ENCODE assay signal across 8 cellular contexts in genomic region chr13:26558074-26558805, GRCh38. TPM values are rescaled to one million over a fixed set of nuclear protein-coding genes. Genes with fewer than 3 reads are reported as not detected.
DNase-seq lines count a peak whose midpoint lies in the region; ATAC-seq and TF ChIP-seq lines count a peak whose summit lies in the region.

No MANE protein-coding gene starts in this region.

- H3K36me3 ChIP-seq in neural progenitor cell = no peaks in the 10 kb centered on the region

- DNase-seq in activated CD8-positive, alpha-beta memory T cell treated with anti-CD3 and anti-CD28 coated beads, Interleukin-2, amount 10 ng/mL, durations not matched to agents 7 days and 5 days = no peak
- no peak for DNase-seq in activated CD8-positive, alpha-beta memory T cell treated with anti-CD3 and anti-CD28 coated beads, Interleukin-2, amount 50 U/mL, for 48 hours
- DNase-seq in RWPE1 (ENCODE audit: low spot score) (peak; percentile 12), fibroblast of mammary gland (ENCODE audit: low read depth) (peak; percentile 18), neural progenitor cell (ENCODE audit: low spot score) (peak; percentile 70), GM10248 (ENCODE audit: extremely low spot score) (no peak)

- peak overlapping the region; percentile 76 for H3K4me2 ChIP-seq in neural progenitor cell

- peak; percentile 9 for ATAC-seq in activated CD8-positive, alpha-beta memory T cell treated with anti-CD3 and anti-CD28 coated beads, Interleukin-2, amount 10 ng/mL, durations not matched to agents 7 days and 5 days
- no peak for ATAC-seq in HG03439 (IDR thresholded peaks at IDR 0.05; ENCODE audit: unreplicated experiment)
- ATAC-seq in activated CD4-positive, CD25-positive, alpha-beta regulatory T cell treated with anti-CD3 and anti-CD28 coated beads, Interleukin-2, amount 50 U/mL, for 24 hours = no peak

- H3K27me3 Mint-ChIP-seq in activated CD8-positive, alpha-beta memory T cell treated with anti-CD3 and anti-CD28 coated beads, Interleukin-2, amount 10 ng/mL, durations not matched to agents 7 days and 5 days = peaks cover 41% of the 10 kb centered on the region
- peaks cover 2% of the 10 kb centered on the region for H3K27me3 Mint-ChIP-seq in neural progenitor cell (ENCODE audit: insufficient read depth, low read depth)

- no peak overlapping the region for H2AFZ ChIP-seq in neural progenitor cell (replicated peaks)

- H3K27ac ChIP-seq in RWPE1 = peak overlapping the region; percentile 43
- peak overlapping the region; percentile 49 for H3K27ac ChIP-seq in neural progenitor cell

- POLR2A ChIA-PET in RWPE1 (lab: Yijun Ruan, JAX; ENCODE audit: low non-redundant PET) = no interaction called here
- POLR2A ChIA-PET in GM10248 (lab: Yijun Ruan, JAX) = no interaction called here

- no peak overlapping the region for H3K27ac Mint-ChIP-seq in activated CD8-positive, alpha-beta memory T cell treated with anti-CD3 and anti-CD28 coated beads, Interleukin-2, amount 10 ng/mL, durations not matched to agents 7 days and 5 days
- peak overlapping the region; percentile 74 for H3K27ac Mint-ChIP-seq in neural progenitor cell

- peaks cover 9% of the 10 kb centered on the region for H3K4me1 Mint-ChIP-seq in activated CD8-positive, alpha-beta memory T cell treated with anti-CD3 and anti-CD28 coated beads, Interleukin-2, amount 10 ng/mL, durations not matched to agents 7 days and 5 days
- H3K4me1 Mint-ChIP-seq in neural progenitor cell = peaks cover 17% of the 10 kb centered on the region

- H3K4me1 ChIP-seq in neural progenitor cell = peaks cover 45% of the 10 kb centered on the region

- no peaks in the 10 kb centered on the region for H3K9me3 ChIP-seq in neural progenitor cell (ENCODE audit: low read depth)

- H3K4me3 Mint-ChIP-seq in activated CD8-positive, alpha-beta memory T cell treated with anti-CD3 and anti-CD28 coated beads, Interleukin-2, amount 10 ng/mL, durations not matched to agents 7 days and 5 days = peak overlapping the region; percentile 39
- H3K4me3 Mint-ChIP-seq in neural progenitor cell = peak overlapping the region; percentile 95

- H3K4me3 ChIP-seq in fibroblast of mammary gland (ENCODE audit: control insufficient read depth, low read depth, low read length) (peak overlapping the region; percentile 52), neural progenitor cell (peak overlapping the region; percentile 63)

- TF ChIP-seq CTCF in RWPE1 (conservative IDR thresholded peaks at IDR 0.05; ENCODE audit: low read depth) = no peak
- TF ChIP-seq CTCF in fibroblast of mammary gland (conservative IDR thresholded peaks at IDR 0.05; ENCODE audit: control insufficient read depth, insufficient read depth, low read depth, low read length) = no peak
- TF ChIP-seq CTCF in neural progenitor cell (IDR thresholded peaks at IDR 0.05) = no peak
- TF ChIP-seq CTCF in GM10248 (IDR thresholded peaks at IDR 0.05; ENCODE audit: control extremely low read depth, extremely low read depth, low read depth, missing control alignments) = no peak

- H3K27me3 ChIP-seq in neural progenitor cell = no peaks in the 10 kb centered on the region

- H3K36me3 Mint-ChIP-seq in activated CD8-positive, alpha-beta memory T cell treated with anti-CD3 and anti-CD28 coated beads, Interleukin-2, amount 10 ng/mL, durations not matched to agents 7 days and 5 days = peaks cover 1% of the 10 kb centered on the region
- H3K36me3 Mint-ChIP-seq in neural progenitor cell = peaks cover 2% of the 10 kb centered on the region

- H3F3A ChIP-seq in neural progenitor cell (ENCODE audit: low read depth) = peaks cover 33% of the 10 kb centered on the region

- H3K79me2 ChIP-seq in neural progenitor cell (ENCODE audit: low read depth) = peaks cover 57% of the 10 kb centered on the region

- CTCF ChIA-PET in activated CD8-positive, alpha-beta memory T cell treated with anti-CD3 and anti-CD28 coated beads, Interleukin-2, amount 10 ng/mL, durations not matched to agents 7 days and 5 days (lab: Charles Lee) = no interaction called here
- CTCF ChIA-PET in RWPE1 (lab: Yijun Ruan, JAX) = no interaction called here
- CTCF ChIA-PET in GM10248 (lab: Yijun Ruan, JAX) = interaction anchor here (1.2 to 1.3 kb wide), 2 partner anchors 140 kb away, joined by 3 read pairs; no protein-coding TSS in a partner anchor

- peak overlapping the region; percentile 81 for H3K9ac ChIP-seq in neural progenitor cell

- no peaks in the 10 kb centered on the region for H3K9me3 Mint-ChIP-seq in activated CD8-positive, alpha-beta memory T cell treated with anti-CD3 and anti-CD28 coated beads, Interleukin-2, amount 10 ng/mL, durations not matched to agents 7 days and 5 days (ENCODE audit: low read depth)
- H3K9me3 Mint-ChIP-seq in neural progenitor cell = peaks cover 5% of the 10 kb centered on the region

- H4K20me1 ChIP-seq in neural progenitor cell (ENCODE audit: low read depth) = peaks cover 51% of the 10 kb centered on the region

RNA-seq across cellular contexts. Expression of gene WASF3, which starts 0.8 kb away (rescaled TPM):
- under 1 TPM in 1 of 2 experiments, not detected in 1; 0.12 TPM for total RNA-seq in activated CD8-positive, alpha-beta memory T cell treated with anti-CD3 and anti-CD28 coated beads, Interleukin-2, amount 10 ng/mL, durations not matched to agents 7 days and 5 days
- 89.2 and 106 TPM in 2 replicates for total RNA-seq in neural progenitor cell (ENCODE audit: low replicate concordance)

Comparison
In these comparisons a context has a peak if more than half of its experiments do, and no peak if none do; other contexts are left out.
1. DNase-seq: peak in RWPE1 (single experiment), fibroblast of mammary gland (single experiment) and neural progenitor cell (single experiment); none in activated CD8-positive, alpha-beta memory T cell treated with anti-CD3 and anti-CD28 coated beads, Interleukin-2, amount 10 ng/mL, durations not matched to agents 7 days and 5 days (single experiment), activated CD8-positive, alpha-beta memory T cell treated with anti-CD3 and anti-CD28 coated beads, Interleukin-2, amount 50 U/mL, for 48 hours (single experiment) and GM10248 (single experiment).
2. RNA of gene WASF3, which starts 0.8 kb away (total RNA-seq): 89.2 to 106 TPM in neural progenitor cell; 0.12 TPM in activated CD8-positive, alpha-beta memory T cell treated with anti-CD3 and anti-CD28 coated beads, Interleukin-2, amount 10 ng/mL, durations not matched to agents 7 days and 5 days; every median in the first group is over 10 times any median in the second.